Comparison of ENCODE assay signal across 1 cellular context in genomic region chr16:85137323-85138072, GRCh38.
A peak's percentile ranks its signal among the peaks of the same experiment; 100 is the strongest.
TF ChIP-seq lines count a peak whose summit lies in the region.

No MANE protein-coding gene starts in this region.

TF ChIP-seq in K562, 482 proteins besides CTCF, POLR2A, EP300 and RAD21 (continued from another document and continues in another):
- TF ChIP-seq AFF1 (IDR thresholded peaks at IDR 0.05; ENCODE audit: low read depth in 1 of 2, partially characterized antibody in 2 of 2) (peak; percentile 16 to 60), KAT8 (IDR thresholded peaks at IDR 0.05; ENCODE audit: low read depth) (no peak), ZNF512 (tag; IDR thresholded peaks at IDR 0.05) (peak; percentile 100), PHF21A (IDR thresholded peaks at IDR 0.05; ENCODE audit: borderline replicate concordance, low read depth) (no peak), HCFC1 (IDR thresholded peaks at IDR 0.05; ENCODE audit: low read depth, low read length) (no peak), DNMT1 (IDR thresholded peaks at IDR 0.05) (0 out of 2 replicates have a peak, but pooled peaks have one; percentile 70), ZNF12 (CRISPR knock-in tag; IDR thresholded peaks at IDR 0.05) (no peak), EHMT2 (IDR thresholded peaks at IDR 0.05) (peak; percentile 63; the same call in 1 of the 2 replicates), CTCFL (IDR thresholded peaks at IDR 0.05; ENCODE audit: borderline replicate concordance, insufficient read depth, low read depth, low read length, poor library complexity, severe bottlenecking) (no peak), WHSC1 (IDR thresholded peaks at IDR 0.05; ENCODE audit: low read length) (no peak), ESRRA (IDR thresholded peaks at IDR 0.05; ENCODE audit: borderline replicate concordance, low read depth) (peak; percentile 49; the same call in 1 of the 2 replicates), ZNF124 (CRISPR knock-in tag; IDR thresholded peaks at IDR 0.05) (no peak), HINFP (tag; conservative IDR thresholded peaks at IDR 0.05; ENCODE audit: low read depth) (peak; percentile 89), USF1 (CRISPR knock-in tag; IDR thresholded peaks at IDR 0.05) (peak; percentile 88), PREB (CRISPR knock-in tag; IDR thresholded peaks at IDR 0.05) (no peak), YY1 (IDR thresholded peaks at IDR 0.05; ENCODE audit: borderline replicate concordance in 1 of 3, control insufficient read depth in 1 of 3, extremely low read depth in 1 of 3, insufficient read depth in 3 of 3, insufficient read length in 1 of 3, insufficient replicate concordance in 2 of 3, low read depth in 1 of 3, low read length in 2 of 3) (no peak), PRDM10 (IDR thresholded peaks at IDR 0.05; ENCODE audit: partially characterized antibody) (no peak), TRIM25 (IDR thresholded peaks at IDR 0.05; ENCODE audit: borderline replicate concordance) (peak; percentile 88; the same call in 1 of the 2 replicates), ARID2 (IDR thresholded peaks at IDR 0.05) (no peak), NFIC (IDR thresholded peaks at IDR 0.05) (peak; percentile 41), CHD1 (IDR thresholded peaks at IDR 0.05; ENCODE audit: low read length) (no peak), MYBL2 (IDR thresholded peaks at IDR 0.05; ENCODE audit: low read depth) (peak; percentile 35; the same call in 1 of the 2 replicates), MYBL2 (CRISPR knock-in tag; IDR thresholded peaks at IDR 0.05; ENCODE audit: borderline replicate concordance) (no peak), RCOR1 (IDR thresholded peaks at IDR 0.05; ENCODE audit: borderline replicate concordance in 1 of 2, low read depth in 2 of 2, low read length in 2 of 2) (no peak), RNF2 (IDR thresholded peaks at IDR 0.05) (no peak; the same call in 1 of the 2 replicates), FOSL1 (tag; conservative IDR thresholded peaks at IDR 0.05) (no peak), ELF4 (CRISPR knock-in tag; IDR thresholded peaks at IDR 0.05) (peak; percentile 85; the same call in 1 of the 2 replicates), NONO (IDR thresholded peaks at IDR 0.05; ENCODE audit: low read depth in 2 of 2, low read length in 1 of 2) (no peak), SP1 (CRISPR knock-in tag; IDR thresholded peaks at IDR 0.05) (0 out of 2 replicates have a peak, but pooled peaks have one; percentile 36), ZNF121 (CRISPR knock-in tag; conservative IDR thresholded peaks at IDR 0.05) (no peak), ZNF282 (CRISPR knock-in tag; IDR thresholded peaks at IDR 0.05) (no peak), CCNT2 (IDR thresholded peaks at IDR 0.05; ENCODE audit: borderline replicate concordance, extremely low read depth, insufficient read length, low read depth, low read length) (no peak), ZNF347 (CRISPR knock-in tag; IDR thresholded peaks at IDR 0.05; ENCODE audit: low read depth) (no peak), CLOCK (CRISPR knock-in tag; IDR thresholded peaks at IDR 0.05; ENCODE audit: borderline replicate concordance) (no peak), BRF2 (IDR thresholded peaks at IDR 0.05; ENCODE audit: borderline replicate concordance, insufficient read depth, insufficient read length) (no peak), THRAP3 (IDR thresholded peaks at IDR 0.05; ENCODE audit: borderline replicate concordance) (no peak)
